In genomic region chr1:230056098-230056497, GRCh38 we compare ENCODE assay signal across 31 cellular contexts.
"Had no signal": no experiment of that assay in that cellular context is flagged by ENCODE, and none has a peak within 500 bp of the region (broad histone marks: within the 10 kb centered on the region; RNA-seq: fewer than 3 reads in every experiment).

No MANE protein-coding gene starts in this region.

- ATAC-seq: activated naive CD4-positive, alpha-beta T cell treated with anti-CD3 and anti-CD28 coated beads, Interleukin-2, amount 50 U/mL, for 72 hours; activated T-cell treated with anti-CD3 and anti-CD28 coated beads, Interleukin-2, amount 50 U/mL, for 4 hours had no signal

- H3K4me2 ChIP-seq: KMS-11 had no signal

- DNase-seq: activated B cell treated with CpG ODN at 0.5 μM for 24 hours; activated CD4-positive, alpha-beta memory T cell treated with anti-CD3 and anti-CD28 coated beads for 36 hours; activated CD4-positive, alpha-beta T cell treated with anti-CD3 and anti-CD28 coated beads for 4 hours; activated CD4-positive, alpha-beta T cell treated with anti-CD3 and anti-CD28 coated beads, Interleukin-2, amount 50 U/mL, for 1 hour; activated CD4-positive, CD25-positive, alpha-beta regulatory T cell treated with anti-CD3 and anti-CD28 coated beads, Interleukin-2, amount 50 U/mL, for 72 hours; activated CD8-positive, alpha-beta memory T cell treated with anti-CD3 and anti-CD28 coated beads, Interleukin-2, amount 50 U/mL, for 4 hours; activated gamma-delta T cell treated with Interleukin-2 at 50 U/mL for 16 hours; activated naive CD4-positive, alpha-beta T cell treated with anti-CD3 and anti-CD28 coated beads for 36 hours; activated T-cell treated with anti-CD3 and anti-CD28 coated beads for 4 hours; activated T-cell treated with anti-CD3 and anti-CD28 coated beads, Interleukin-2, amount 50 U/mL, for 4 hours; anterior cingulate cortex; brain microvascular endothelial cell; central memory CD4-positive, alpha-beta T cell; MM.1S; MV-4-11; NCI-H1092; NCI-H1694; NCI-H1930; NCI-H2227 treated with DMSO at 0.1 percent for 48 hours; NCI-H446; NCI-H510A treated with DMSO at 0.1 percent for 48 hours; NCI-H526 treated with DMSO at 0.1 percent for 48 hours; OCI-M1; Right ventricle myocardium superior; SW 1271; T-helper 1 cell; T-helper 2 cell; T-helper 9 cell had no signal

- H3K27ac ChIP-seq: brain microvascular endothelial cell, KMS-11, VCaP had no signal

- H3K27me3 ChIP-seq: brain microvascular endothelial cell had no signal

- H3K9ac ChIP-seq: KMS-11 had no signal

- H3K36me3 ChIP-seq: brain microvascular endothelial cell had no signal
